9 cellular contexts compared by ENCODE assay signal in genomic region chr1:183039985-183040447, GRCh38. TPM values are rescaled to one million over a fixed set of nuclear protein-coding genes. Genes with fewer than 3 reads are reported as not detected.
DNase-seq lines count a peak whose midpoint lies in the region; ATAC-seq and TF ChIP-seq lines count a peak whose summit lies in the region.
"Had no signal": no experiment of that assay in that cellular context is flagged by ENCODE, and none has a peak within 500 bp of the region (broad histone marks: within the 10 kb centered on the region; RNA-seq: fewer than 3 reads in every experiment).

No MANE protein-coding gene starts in this region.

- DNase-seq in NCI-H2171 treated with DMSO at 0.1 percent for 48 hours (lab: John Stamatoyannopoulos, UW), result peak; percentile 45
- no peak for DNase-seq in NCI-H2171 (lab: John Stamatoyannopoulos, UW)
- DNase-seq in RPMI7951 (ENCODE audit: low read depth), result peak; percentile 94
- no peak for DNase-seq in glutamatergic neuron
- no peak for DNase-seq in upper lobe of right lung
- DNase-seq in iPS-NIHi11 (ENCODE audit: low spot score), result no peak
- DNase-seq in stimulated activated CD4-positive, alpha-beta T cell treated with anti-CD3 and anti-CD28 coated beads, Interleukin-12 subunit alpha, Interleukin-12 subunit beta, amount 100 ng/mL, for 4 hours, result no peak
- DNase-seq: NK-92 treated with Interleukin-12 subunit alpha and Interleukin-12 subunit beta, amount 100 ng/mL, for 24 hours had no signal

- no peaks in the 10 kb centered on the region for H3K9me3 Mint-ChIP-seq in glutamatergic neuron (ENCODE audit: unreplicated experiment)

- H3K4me1 Mint-ChIP-seq in glutamatergic neuron (ENCODE audit: low read depth, unreplicated experiment), result peaks cover 30% of the 10 kb centered on the region

- H3K4me1 ChIP-seq in upper lobe of right lung, result peaks cover 26% of the 10 kb centered on the region

- ATAC-seq in upper lobe of right lung (peak; percentile 33), GM21447 (IDR thresholded peaks at IDR 0.05; ENCODE audit: unreplicated experiment) (no peak)

- H3K27ac Mint-ChIP-seq in glutamatergic neuron (ENCODE audit: unreplicated experiment), result no peak overlapping the region

- H3K27ac ChIP-seq in upper lobe of right lung, result no peak overlapping the region

- no peak overlapping the region for H3K4me3 ChIP-seq in upper lobe of right lung

- peak overlapping the region; percentile 31 for H3K4me3 Mint-ChIP-seq in glutamatergic neuron (ENCODE audit: unreplicated experiment)

- peaks cover 2% of the 10 kb centered on the region for H3K27me3 Mint-ChIP-seq in glutamatergic neuron (ENCODE audit: unreplicated experiment)

- H3K36me3 ChIP-seq in upper lobe of right lung, result no peaks in the 10 kb centered on the region

- H3K9me3 ChIP-seq in upper lobe of right lung, result no peaks in the 10 kb centered on the region

- no peak for TF ChIP-seq CTCF in glutamatergic neuron (IDR thresholded peaks at IDR 0.05; ENCODE audit: partially characterized antibody, unreplicated experiment)
- TF ChIP-seq CTCF in upper lobe of right lung (IDR thresholded peaks at IDR 0.05), result no peak

- no peaks in the 10 kb centered on the region for H3K27me3 ChIP-seq in upper lobe of right lung

- no peaks in the 10 kb centered on the region for H3K36me3 Mint-ChIP-seq in glutamatergic neuron (ENCODE audit: unreplicated experiment)

- intact Hi-C loops in upper lobe of right lung (cut with DNase I), result no loop called here

RNA-seq across cellular contexts. Expression of gene LAMC1, which starts 16.8 kb away (rescaled TPM):
- total RNA-seq in RPMI7951 (2014; rRNA removed; shearing (Covaris generic)), result 132 and 133 TPM in 2 replicates
- total RNA-seq in glutamatergic neuron (ENCODE audit: unreplicated experiment) (51.8 TPM), upper lobe of right lung (120 TPM)

Comparison
In these comparisons a context has a peak if more than half of its experiments do, and no peak if none do; other contexts are left out.
1. DNase-seq: peak in NCI-H2171 treated with DMSO at 0.1 percent for 48 hours (single experiment) and RPMI7951 (single experiment); none in NCI-H2171 (single experiment), glutamatergic neuron (single experiment), upper lobe of right lung (single experiment), iPS-NIHi11 (single experiment) and stimulated activated CD4-positive, alpha-beta T cell treated with anti-CD3 and anti-CD28 coated beads, Interleukin-12 subunit alpha, Interleukin-12 subunit beta, amount 100 ng/mL, for 4 hours (single experiment).